ENCODE assay signal across 8 cellular contexts in genomic region chr4:82271915-82272470, GRCh38.
DNase-seq lines count a peak whose midpoint lies in the region; ATAC-seq and TF ChIP-seq lines count a peak whose summit lies in the region.
"Not testable (repeated sequence)": the region's sequence is repeated elsewhere in the genome, so short reads cannot be mapped to it uniquely, and the experiment has no call there.

No MANE protein-coding gene starts in this region.

- H3K27me3 Mint-ChIP-seq in stimulated activated naive B cell treated with anti-CD40 and anti-IgM and Interleukin-4, amounts not matched to agents 10 μg/mL and 1 μg/mL and 100 μg/mL, for 72 hours: not testable (repeated sequence)

- H3K9me3 Mint-ChIP-seq in stimulated activated naive B cell treated with anti-CD40 and anti-IgM and Interleukin-4, amounts not matched to agents 10 μg/mL and 1 μg/mL and 100 μg/mL, for 72 hours: not testable (repeated sequence)

- peaks cover 51 to 63% of the 10 kb centered on the region in 2 donors for H3K4me1 Mint-ChIP-seq in stimulated activated naive B cell treated with anti-CD40 and anti-IgM and Interleukin-4, amounts not matched to agents 10 μg/mL and 1 μg/mL and 100 μg/mL, for 72 hours

- TF ChIP-seq CTCF in BE2C (IDR thresholded peaks at IDR 0.05; ENCODE audit: low read depth, low read length); OCI-LY7 (conservative IDR thresholded peaks at IDR 0.05; ENCODE audit: low read length); mammary epithelial cell (conservative IDR thresholded peaks at IDR 0.05 in 1 of 2, IDR thresholded peaks at IDR 0.05 in 1 of 2; ENCODE audit: extremely low read depth in 1 of 2, insufficient read depth in 1 of 2, low read depth in 1 of 2, low read length in 2 of 2): not testable (repeated sequence)

- H3K36me3 ChIP-seq in BE2C; OCI-LY7 (ENCODE audit: insufficient read depth, low read length); mammary epithelial cell (ENCODE audit: insufficient read depth, low read length): not testable (repeated sequence)

- H3K27me3 ChIP-seq in BE2C: peaks cover 28% of the 10 kb centered on the region
- H3K27me3 ChIP-seq in mammary epithelial cell (ENCODE audit: insufficient read depth, low read length): not testable (repeated sequence)

- not testable (repeated sequence) for H3K4me3 Mint-ChIP-seq in stimulated activated naive B cell treated with anti-CD40 and anti-IgM and Interleukin-4, amounts not matched to agents 10 μg/mL and 1 μg/mL and 100 μg/mL, for 72 hours

- POLR2A ChIA-PET in OCI-LY7 (lab: Charles Lee): interaction anchor here (0.6 to 1.5 kb wide), 3 partner anchors 11 to 527 kb away, joined by 4 to 6 read pairs (median 4); partner anchors contain the start of gene SCD5

- dilution Hi-C loops in mammary epithelial cell (cut with HindIII; ENCODE audit: low sequenced_read_pairs): not testable (repeated sequence)

- not testable (repeated sequence) for H3K4me3 ChIP-seq in BE2C (ENCODE audit: low read depth, low read length); OCI-LY7 (ENCODE audit: low read depth, low read length, poor library complexity, severe bottlenecking); mammary epithelial cell (replicated peaks in 1 of 3; ENCODE audit: insufficient read depth in 1 of 3, low read depth in 2 of 3, low read length in 3 of 3)

- not testable (repeated sequence) for H3K9me2 ChIP-seq in OCI-LY7 (ENCODE audit: insufficient read depth, low read length)

- BruUV-seq in OCI-LY7 (replicated peaks; lab: Mats Ljungman, UMichigan); mammary epithelial cell (replicated peaks; lab: Mats Ljungman, UMichigan): not testable (repeated sequence)

- not testable (repeated sequence) for H3K9me3 ChIP-seq in BE2C; OCI-LY7 (ENCODE audit: low read length); mammary epithelial cell (replicated peaks; ENCODE audit: insufficient read depth, low read length)

- ATAC-seq in stimulated activated naive B cell treated with anti-CD40 and anti-IgM and Interleukin-4, amounts not matched to agents 10 μg/mL and 1 μg/mL and 100 μg/mL, for 72 hours (replicated peaks): not testable (repeated sequence)

- not testable (repeated sequence) for H3K27ac ChIP-seq in OCI-LY7 (ENCODE audit: low read depth, low read length, poor library complexity, severe bottlenecking); mammary epithelial cell (ENCODE audit: insufficient read depth, low read depth, low read length)

- 82% methylated on average over 9 of the region's 9 CpGs for WGBS in mammary epithelial cell (ENCODE audit: low coverage, missing lambda C conversion rate)

- not testable (repeated sequence) for H4K20me1 ChIP-seq in OCI-LY7 (ENCODE audit: insufficient read depth, low read length); mammary epithelial cell (ENCODE audit: insufficient read depth, low read length)

- not testable (repeated sequence) for H3K9ac ChIP-seq in mammary epithelial cell (ENCODE audit: insufficient read depth, low read length)

- H3K4me2 ChIP-seq in OCI-LY7 (ENCODE audit: low read length): peak overlapping the region; percentile 49
- H3K4me2 ChIP-seq in mammary epithelial cell (ENCODE audit: insufficient read depth, low read depth, low read length): not testable (repeated sequence)

- H3K36me3 Mint-ChIP-seq in stimulated activated naive B cell treated with anti-CD40 and anti-IgM and Interleukin-4, amounts not matched to agents 10 μg/mL and 1 μg/mL and 100 μg/mL, for 72 hours: not testable (repeated sequence)

- H3K79me2 ChIP-seq in OCI-LY7 (ENCODE audit: insufficient read depth, low read depth, low read length); mammary epithelial cell (ENCODE audit: insufficient read depth, low read length): not testable (repeated sequence)

- intact Hi-C loops in OCI-LY7 (cut with micrococcal nuclease; ENCODE audit: unreplicated experiment); mammary epithelial cell (cut with micrococcal nuclease): not testable (repeated sequence)

- H3K27ac Mint-ChIP-seq in stimulated activated naive B cell treated with anti-CD40 and anti-IgM and Interleukin-4, amounts not matched to agents 10 μg/mL and 1 μg/mL and 100 μg/mL, for 72 hours: not testable (repeated sequence)

- H3K4me1 ChIP-seq in BE2C: not testable (repeated sequence)
- H3K4me1 ChIP-seq in OCI-LY7 (ENCODE audit: insufficient read depth, low read length, poor library complexity, severe bottlenecking): peaks cover 18% of the 10 kb centered on the region
- H3K4me1 ChIP-seq in mammary epithelial cell (ENCODE audit: insufficient read depth, low read length): peaks cover 11% of the 10 kb centered on the region

- peak; percentile 18 for DNase-seq in BE2C
- DNase-seq in Daoy (ENCODE audit: low read depth): peak; percentile 29
- DNase-seq in NCI-H1417 (lab: John Stamatoyannopoulos, UW): peak; percentile 49 to 71 (median 59)
- DNase-seq in NCI-H524 (lab: John Stamatoyannopoulos, UW): peak; percentile 50 to 80
- peak; percentile 82 for DNase-seq in OCI-LY7 (ENCODE audit: low spot score)
- DNase-seq in mammary epithelial cell: peak; percentile 26
- DNase-seq in left kidney (ENCODE audit: low read depth, low spot score): peak; percentile 10
- DNase-seq in stimulated activated naive B cell treated with anti-CD40 and anti-IgM and Interleukin-4, amounts not matched to agents 10 μg/mL and 1 μg/mL and 100 μg/mL, for 72 hours: peak; percentile 51

- CTCF ChIA-PET in OCI-LY7 (lab: Charles Lee; ENCODE audit: unreplicated experiment): not testable (repeated sequence)
- CTCF ChIA-PET in mammary epithelial cell (lab: Charles Lee; ENCODE audit: low non-redundant PET): interaction anchor here (0.6 kb wide), 1 partner anchor 88 kb away, joined by 3 read pairs; no protein-coding TSS in a partner anchor

- not testable (repeated sequence) for H2AFZ ChIP-seq in OCI-LY7 (ENCODE audit: low read length); mammary epithelial cell (ENCODE audit: low read depth, low read length)

- in situ Hi-C loops in mammary epithelial cell (cut with MboI; ENCODE audit: low sequenced_read_pairs in 2 of 2): loop anchor here in 1 of 2 donors (10.0 kb wide), 1 partner anchor 867 kb away; no protein-coding TSS in a partner anchor

Comparison
In these comparisons a context has a peak if more than half of its experiments do, and no peak if none do; other contexts are left out.
1. DNase-seq: peak in every context shown above with its lines; median percentile 82 in OCI-LY7; 65 in NCI-H524; 59 in NCI-H1417; 51 in stimulated activated naive B cell treated with anti-CD40 and anti-IgM and Interleukin-4, amounts not matched to agents 10 μg/mL and 1 μg/mL and 100 μg/mL, for 72 hours; 29 in Daoy; 26 in mammary epithelial cell; 18 in BE2C; 10 in left kidney.